ENCODE assay signal across 8 cellular contexts in genomic region chr1:154334647-154335350, GRCh38. TPM values are rescaled to one million over a fixed set of nuclear protein-coding genes. Genes with fewer than 3 reads are reported as not detected.
A peak's percentile ranks its signal among the peaks of the same experiment; 100 is the strongest.
DNase-seq lines count a peak whose midpoint lies in the region; ATAC-seq and TF ChIP-seq lines count a peak whose summit lies in the region.

No MANE protein-coding gene starts in this region.

- H3K9me3 ChIP-seq in colonic mucosa, result no peaks in the 10 kb centered on the region
- no peaks in the 10 kb centered on the region for H3K9me3 ChIP-seq in right lobe of liver

- POLR2A ChIA-PET in HEK293T (lab: Yijun Ruan, JAX), result interaction anchor here (0.7 to 3.3 kb wide), 3 partner anchors 9 to 535 kb away, joined by 3 to 24 read pairs (median 3); partner anchors contain the start of genes ATP8B2 and KCNN3

- H3K4me1 ChIP-seq in colonic mucosa (no peaks in the 10 kb centered on the region), right lobe of liver (peaks cover 0 to 17% (median 7%) of the 10 kb centered on the region in 4 donors)

- TF ChIP-seq CTCF in colonic mucosa (IDR thresholded peaks at IDR 0.05) (peak; percentile 88), right lobe of liver (IDR thresholded peaks at IDR 0.05) (peak; percentile 75 to 93 (median 86))

- no peak overlapping the region for H3K4me3 ChIP-seq in colonic mucosa
- H3K4me3 ChIP-seq in right lobe of liver, result no peak overlapping the region

- CTCF ChIA-PET in HEK293T (lab: Yijun Ruan, JAX), result interaction anchor here (0.5 to 3.4 kb wide), 32 partner anchors 9 to 1753 kb away, joined by 3 to 65 read pairs (median 4); partner anchors contain the start of genes AQP10, ATP8B2, HAX1 and TPM3

- ATAC-seq in right lobe of liver (peak; percentile 79 to 85 (median 84)), HG02938 (IDR thresholded peaks at IDR 0.05; ENCODE audit: unreplicated experiment) (no peak)

- H3K27ac ChIP-seq in colonic mucosa (no peak overlapping the region), right lobe of liver (peak overlapping the region in 2 of 3 donors; percentile 5 to 16)

- intact Hi-C loops in colonic mucosa (cut with DNase I) (loop anchor here (10.0 kb wide), 2 partner anchors 130 to 140 kb away; partner anchors contain the start of gene TPM3), right lobe of liver (cut with DNase I) (no loop called here)

- peak; percentile 65 for DNase-seq in COR-L47 (lab: John Stamatoyannopoulos, UW)
- DNase-seq in HEK293T (ENCODE audit: extremely low spot score), result peak; percentile 89
- DNase-seq in NCI-H526 (lab: John Stamatoyannopoulos, UW), result peak; percentile 84 to 99
- peak; percentile 91 for DNase-seq in activated CD4-positive, alpha-beta T cell treated with anti-CD3 and anti-CD28 coated beads, Interleukin-2, amount 50 U/mL, for 1 hour
- peak; percentile 87 for DNase-seq in colonic mucosa
- DNase-seq in right lobe of liver, result peak; percentile 76 to 84 (median 78)
- peak; percentile 88 to 93 (median 90) for DNase-seq in stimulated activated CD4-positive, alpha-beta T cell treated with anti-CD3 and anti-CD28 coated beads, TNF-alpha, amount 100 ng/mL, for 48 hours (ENCODE audit: low read depth in 3 of 3)

- H3K9ac ChIP-seq in colonic mucosa (ENCODE audit: low read depth in 2 of 2, low read length in 2 of 2), result peak overlapping the region in 1 of 2 donors; percentile 39

- WGBS in right lobe of liver (ENCODE audit: insufficient coverage, low coverage, low lambda C conversion rate, missing lambda C conversion rate), result 8% methylated on average over 9 of the region's 9 CpGs

- H3K36me3 ChIP-seq in colonic mucosa, result no peaks in the 10 kb centered on the region
- H3K36me3 ChIP-seq in right lobe of liver, result no peaks in the 10 kb centered on the region

- H3K27me3 ChIP-seq in colonic mucosa, result no peaks in the 10 kb centered on the region
- no peaks in the 10 kb centered on the region for H3K27me3 ChIP-seq in right lobe of liver

- no peak for TF ChIP-seq POLR2A in right lobe of liver (IDR thresholded peaks at IDR 0.05)

TF ChIP-seq in HEK293T, 16 proteins besides CTCF, POLR2A, EP300 and RAD21:
- TF ChIP-seq SP1 (IDR thresholded peaks at IDR 0.05) (no peak), PKNOX1 (IDR thresholded peaks at IDR 0.05) (peak; percentile 33; the same call in 1 of the 2 replicates)

RNA-seq across cellular contexts. Expression of gene ATP8B2, which starts 9.5 kb away (rescaled TPM):
- 1 to 10 TPM; 4.2 to 6.6 TPM for total RNA-seq in colonic mucosa
- 1 to 10 TPM; 1.9 to 8.2 (median 3.2) TPM for total RNA-seq in right lobe of liver

RNA-seq across cellular contexts. Expression of gene AQP10, which starts 13.9 kb away (rescaled TPM):
- total RNA-seq in colonic mucosa, result under 1 TPM in 1 of 2 donors, not detected in 1; 0.27 TPM
- total RNA-seq in right lobe of liver, result not detected
